ENCODE assay signal across 1 cellular context in genomic region chr14:99609245-99610117, GRCh38.
A peak's percentile ranks its signal among the peaks of the same experiment; 100 is the strongest.
TF ChIP-seq lines count a peak whose summit lies in the region.

No MANE protein-coding gene starts in this region.

TF ChIP-seq in HepG2, 621 proteins besides CTCF, POLR2A, EP300 and RAD21 (continued from another document):
- TF ChIP-seq, protein P1, sequence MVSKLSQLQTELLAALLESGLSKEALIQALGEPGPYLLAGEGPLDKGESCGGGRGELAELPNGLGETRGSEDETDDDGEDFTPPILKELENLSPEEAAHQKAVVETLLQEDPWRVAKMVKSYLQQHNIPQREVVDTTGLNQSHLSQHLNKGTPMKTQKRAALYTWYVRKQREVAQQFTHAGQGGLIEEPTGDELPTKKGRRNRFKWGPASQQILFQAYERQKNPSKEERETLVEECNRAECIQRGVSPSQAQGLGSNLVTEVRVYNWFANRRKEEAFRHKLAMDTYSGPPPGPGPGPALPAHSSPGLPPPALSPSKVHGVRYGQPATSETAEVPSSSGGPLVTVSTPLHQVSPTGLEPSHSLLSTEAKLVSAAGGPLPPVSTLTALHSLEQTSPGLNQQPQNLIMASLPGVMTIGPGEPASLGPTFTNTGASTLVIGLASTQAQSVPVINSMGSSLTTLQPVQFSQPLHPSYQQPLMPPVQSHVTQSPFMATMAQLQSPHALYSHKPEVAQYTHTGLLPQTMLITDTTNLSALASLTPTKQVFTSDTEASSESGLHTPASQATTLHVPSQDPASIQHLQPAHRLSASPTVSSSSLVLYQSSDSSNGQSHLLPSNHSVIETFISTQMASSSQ (IDR thresholded peaks at IDR 0.05; ENCODE audit: low read depth): no peak
- TF ChIP-seq, protein P1 (CRISPR knock-in tag; IDR thresholded peaks at IDR 0.05; ENCODE audit: borderline replicate concordance): no peak
- TF ChIP-seq ZNF354B (CRISPR knock-in tag; IDR thresholded peaks at IDR 0.05): no peak
- TF ChIP-seq ZNF281 (CRISPR knock-in tag; IDR thresholded peaks at IDR 0.05; ENCODE audit: borderline replicate concordance): no peak
- no peak for TF ChIP-seq BHLHE40 (IDR thresholded peaks at IDR 0.05; ENCODE audit: low read length)
- peak; percentile 60; the same call in 1 of the 2 replicates for TF ChIP-seq ZMYM3 (CRISPR knock-in tag; IDR thresholded peaks at IDR 0.05)
- no peak for TF ChIP-seq ZNF317 (CRISPR knock-in tag; IDR thresholded peaks at IDR 0.05)
- no peak for TF ChIP-seq CBX5 (CRISPR knock-in tag; IDR thresholded peaks at IDR 0.05; ENCODE audit: borderline replicate concordance)
- no peak for TF ChIP-seq ZNF17 (CRISPR knock-in tag; IDR thresholded peaks at IDR 0.05)
- TF ChIP-seq HNF4G (IDR thresholded peaks at IDR 0.05; ENCODE audit: borderline replicate concordance, low read depth, low read length): no peak
- no peak for TF ChIP-seq HNF4G (CRISPR knock-in tag; IDR thresholded peaks at IDR 0.05; ENCODE audit: borderline replicate concordance, low read depth)
- no peak for TF ChIP-seq DMAP1 (CRISPR knock-in tag; IDR thresholded peaks at IDR 0.05)
- TF ChIP-seq FOXA3 (CRISPR knock-in tag; IDR thresholded peaks at IDR 0.05): no peak
- TF ChIP-seq KAT7 (CRISPR knock-in tag; IDR thresholded peaks at IDR 0.05; ENCODE audit: borderline replicate concordance): no peak
- no peak for TF ChIP-seq NR2F6 (IDR thresholded peaks at IDR 0.05)
- no peak for TF ChIP-seq NR2F6 (CRISPR knock-in tag; IDR thresholded peaks at IDR 0.05)
